ENCODE assay signal across 29 cellular contexts in the genomic region with DNA sequence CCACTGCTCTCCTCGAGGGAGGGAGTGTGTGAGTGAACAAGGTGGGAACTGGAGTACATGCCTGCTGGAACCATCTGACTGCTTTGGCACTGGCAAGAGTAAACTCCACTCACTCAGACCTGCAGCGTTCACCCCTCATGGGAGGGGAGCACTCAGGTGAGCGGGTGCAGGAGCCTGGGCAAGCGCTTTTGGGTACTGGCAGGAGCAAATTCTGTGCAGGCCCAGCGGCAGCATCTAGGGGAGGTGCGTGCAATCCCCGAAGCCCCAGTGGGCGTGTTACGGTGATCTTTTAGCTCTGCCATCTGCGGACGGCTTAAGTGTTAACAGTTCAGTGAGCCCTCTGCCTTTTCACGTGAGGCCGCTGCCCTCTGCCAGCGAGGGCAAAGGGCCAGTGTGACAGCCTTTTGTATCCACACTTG.
DNase-seq lines count a peak whose midpoint lies in the region; ATAC-seq, FAIRE-seq and TF ChIP-seq lines count a peak whose summit lies in the region.
"Had no signal": no experiment of that assay in that cellular context is flagged by ENCODE, and none has a peak within 500 bp of the region (broad histone marks: within the 10 kb centered on the region; RNA-seq: fewer than 3 reads in every experiment).

No MANE protein-coding gene starts in this region.

- no peak overlapping the region for H3K4me3 ChIP-seq in H1 (ENCODE audit: extremely low read depth in 1 of 4, insufficient read depth in 2 of 4, low read depth in 3 of 4, low read length in 4 of 4)
- peak overlapping the region; percentile 32 for H3K4me3 ChIP-seq in left ventricle myocardium inferior
- H3K4me3 ChIP-seq in neural progenitor cell, result no peak overlapping the region
- H3K4me3 ChIP-seq: PC-9, SK-N-MC had no signal

- ATAC-seq in WTC11, result peak; percentile 72
- no peak for ATAC-seq in activated CD8-positive, alpha-beta T cell treated with anti-CD3 and anti-CD28 coated beads, Interleukin-2, amount 10 ng/mL, durations not matched to agents 7 days and 5 days

- H3K79me2 ChIP-seq in H1 (ENCODE audit: control insufficient read depth in 1 of 2, insufficient read depth in 2 of 2, low read length in 2 of 2) (no peaks in the 10 kb centered on the region), neural progenitor cell (ENCODE audit: low read depth) (no peaks in the 10 kb centered on the region)

- H3K27ac Mint-ChIP-seq in WTC11 (peak overlapping the region; percentile 73; the same call in 1 of the 2 replicates), neural progenitor cell (peak overlapping the region; percentile 69)
- H3K27ac Mint-ChIP-seq in activated CD8-positive, alpha-beta T cell treated with anti-CD3 and anti-CD28 coated beads, Interleukin-2, amount 10 ng/mL, durations not matched to agents 7 days and 5 days, result no peak overlapping the region
- H3K27ac Mint-ChIP-seq: CD4-positive, alpha-beta memory T cell had no signal

- no peak overlapping the region for H2AFZ ChIP-seq in H1 (ENCODE audit: low read length)
- no peak overlapping the region for H2AFZ ChIP-seq in neural progenitor cell (replicated peaks)
- H2AFZ ChIP-seq: PC-9 had no signal

- no peak overlapping the region for H2BK120ac ChIP-seq in H1 (replicated peaks; ENCODE audit: low read depth, low read length)

- peaks cover 9% of the 10 kb centered on the region for H3F3A ChIP-seq in neural progenitor cell (ENCODE audit: low read depth)

- H3K27ac ChIP-seq in H1 (ENCODE audit: low read depth, low read length) (no peak overlapping the region), left ventricle myocardium inferior (replicated peaks) (peak overlapping the region; percentile 87), neural progenitor cell (peak overlapping the region; percentile 46)
- H3K27ac ChIP-seq: PC-9, SK-N-MC had no signal

- no peak overlapping the region for H3K56ac ChIP-seq in H1 (replicated peaks; ENCODE audit: insufficient read length, low read depth, low read length)

- no peak overlapping the region for H2BK5ac ChIP-seq in H1 (ENCODE audit: low read depth, low read length)

- no peak overlapping the region for H3K4me3 Mint-ChIP-seq in WTC11
- no peak overlapping the region for H3K4me3 Mint-ChIP-seq in neural progenitor cell
- H3K4me3 Mint-ChIP-seq in activated CD8-positive, alpha-beta T cell treated with anti-CD3 and anti-CD28 coated beads, Interleukin-2, amount 10 ng/mL, durations not matched to agents 7 days and 5 days, result no peak overlapping the region
- H3K4me3 Mint-ChIP-seq: CD4-positive, alpha-beta memory T cell had no signal

- H3K23ac ChIP-seq in H1 (ENCODE audit: insufficient read length), result no peak overlapping the region

- H3K4me1 ChIP-seq in H1 (replicated peaks in 1 of 4; ENCODE audit: control insufficient read depth in 3 of 4, insufficient read depth in 4 of 4, low read length in 3 of 4) (peaks cover 0 to 4% (median 1%) of the 10 kb centered on the region in 4 experiments; a peak in 2 of 7 replicates), left ventricle myocardium inferior (peaks cover 17% of the 10 kb centered on the region), neural progenitor cell (peaks cover 10% of the 10 kb centered on the region)

- H4K91ac ChIP-seq in H1 (replicated peaks; ENCODE audit: insufficient read length, low read length), result no peak overlapping the region

- no peak overlapping the region for H2BK20ac ChIP-seq in H1 (ENCODE audit: low read length)

- TF ChIP-seq EP300 in H1 (IDR thresholded peaks at IDR 0.05; ENCODE audit: borderline replicate concordance in 1 of 2, low read depth in 2 of 2, low read length in 2 of 2), result no peak

- H3K27me3 Mint-ChIP-seq in WTC11 (ENCODE audit: low read depth) (no peaks in the 10 kb centered on the region), neural progenitor cell (ENCODE audit: insufficient read depth, low read depth) (no peaks in the 10 kb centered on the region)
- H3K27me3 Mint-ChIP-seq in activated CD8-positive, alpha-beta T cell treated with anti-CD3 and anti-CD28 coated beads, Interleukin-2, amount 10 ng/mL, durations not matched to agents 7 days and 5 days (ENCODE audit: low read depth), result no peaks in the 10 kb centered on the region
- H3K27me3 Mint-ChIP-seq: CD4-positive, alpha-beta memory T cell had no signal

- H4K5ac ChIP-seq in H1 (ENCODE audit: insufficient read length, low read depth, low read length), result no peak overlapping the region

- no peaks in the 10 kb centered on the region for H3K79me1 ChIP-seq in H1 (ENCODE audit: low read depth, low read length)

- POLR2A ChIA-PET in WTC11 (lab: Charles Lee) (no interaction called here), H1 (lab: Charles Lee; ENCODE audit: partially characterized antibody) (no interaction called here)
- POLR2A ChIA-PET in activated CD8-positive, alpha-beta T cell treated with anti-CD3 and anti-CD28 coated beads, Interleukin-2, amount 10 ng/mL, durations not matched to agents 7 days and 5 days (lab: Charles Lee), result no interaction called here

- H2AK5ac ChIP-seq in H1 (ENCODE audit: low read depth, low read length), result no peak overlapping the region

- H2BK12ac ChIP-seq in H1 (ENCODE audit: low read depth, low read length), result no peak overlapping the region

- TF ChIP-seq RAD21 in H1 (IDR thresholded peaks at IDR 0.05 in 1 of 2, conservative IDR thresholded peaks at IDR 0.05 in 1 of 2; ENCODE audit: low read depth in 2 of 2, low read length in 2 of 2), result no peak

- H3K27me3 ChIP-seq in H1 (replicated peaks in 1 of 4; ENCODE audit: control insufficient read depth in 3 of 4, extremely low read depth in 1 of 4, insufficient read depth in 3 of 4, low read length in 3 of 4) (no peaks in the 10 kb centered on the region), left ventricle myocardium inferior (ENCODE audit: low read depth) (no peaks in the 10 kb centered on the region), neural progenitor cell (no peaks in the 10 kb centered on the region)

- 88% methylated on average over 14 of the region's 14 CpGs; no CpG with 5 or more reads in 1 of the 2 experiments for WGBS in H1 (ENCODE audit: extremely low coverage in 1 of 2, insufficient coverage in 1 of 2, insufficient read length in 1 of 2, insufficient replicate concordance in 2 of 2, low coverage in 1 of 2, low lambda C conversion rate in 2 of 2, missing lambda C conversion rate in 1 of 2), 2 experiments

- TF ChIP-seq POLR2A in H1 (IDR thresholded peaks at IDR 0.05; ENCODE audit: control extremely low read depth in 1 of 2, low read depth in 2 of 2, low read length in 2 of 2), result no peak

- H3K36me3 ChIP-seq in H1 (ENCODE audit: control insufficient read depth in 2 of 4, insufficient read depth in 4 of 4, low read length in 3 of 4) (peaks cover 0 to 8% (median 4%) of the 10 kb centered on the region in 4 experiments; a peak in 3 of 8 replicates), left ventricle myocardium inferior (peaks cover under 1% of the 10 kb centered on the region), neural progenitor cell (no peaks in the 10 kb centered on the region)

- DNase-seq in WTC11 (ENCODE audit: low spot score) (no peak), H1 (ENCODE audit: low read depth in 1 of 2, low spot score in 2 of 2) (peak in 1 of 2 experiments; percentile 54), left ventricle myocardium inferior (peak; percentile 59), neural progenitor cell (ENCODE audit: low spot score) (peak; percentile 38), SW 1271 (lab: John Stamatoyannopoulos, UW) (no peak), mucosa of gallbladder (ENCODE audit: low spot score) (no peak), midbrain (lab: John Stamatoyannopoulos, UW) (no peak)
- DNase-seq in activated CD8-positive, alpha-beta T cell treated with anti-CD3 and anti-CD28 coated beads, Interleukin-2, amount 10 ng/mL, durations not matched to agents 7 days and 5 days, result no peak
- DNase-seq: CD4-positive, alpha-beta memory T cell; COR-L47; DMS 273 treated with DMSO at 0.1 percent for 48 hours; DMS79; EL; GF-D8; KBM-7; MV-4-11; NCI-H1105; NCI-H1436 treated with DMSO at 0.1 percent for 48 hours; NCI-H1930; NCI-H2107; NCI-H446; NCI-H526; NCI-H82; NK-92 treated with Interleukin-12 subunit alpha and Interleukin-12 subunit beta, amount 100 ng/mL, for 24 hours; PC-9; RPMI8226; SHP77 treated with DMSO at 0.1 percent for 48 hours had no signal

- H4K20me1 ChIP-seq in H1 (replicated peaks in 1 of 2; ENCODE audit: control insufficient read depth in 1 of 2, insufficient read depth in 2 of 2, low read length in 2 of 2) (no peaks in the 10 kb centered on the region), neural progenitor cell (ENCODE audit: low read depth) (no peaks in the 10 kb centered on the region)

- peak overlapping the region; percentile 9; the same call in 1 of the 2 replicates for H3K18ac ChIP-seq in H1 (ENCODE audit: extremely low read depth, low read length)

- CTCF ChIA-PET in WTC11 (lab: Charles Lee) (interaction anchor here (0.7 kb wide), 1 partner anchor 18 kb away, joined by 5 read pairs; no protein-coding TSS in a partner anchor), H1 (lab: Charles Lee; ENCODE audit: partially characterized antibody) (interaction anchor here (0.6 to 2.1 kb wide), 2 partner anchors 10 to 1899 kb away, joined by 3 to 7 read pairs; no protein-coding TSS in a partner anchor)
- CTCF ChIA-PET in activated CD8-positive, alpha-beta T cell treated with anti-CD3 and anti-CD28 coated beads, Interleukin-2, amount 10 ng/mL, durations not matched to agents 7 days and 5 days (lab: Charles Lee), result no interaction called here

- no peak for TF ChIP-seq CTCF in WTC11 (IDR thresholded peaks at IDR 0.05)
- no peak for TF ChIP-seq CTCF in H1 (IDR thresholded peaks at IDR 0.05; ENCODE audit: control extremely low read depth in 1 of 3, insufficient read depth in 1 of 3, low read depth in 1 of 3, low read length in 3 of 3)
- no peak for TF ChIP-seq CTCF in left ventricle myocardium inferior (IDR thresholded peaks at IDR 0.05; ENCODE audit: borderline replicate concordance)
- TF ChIP-seq CTCF in neural progenitor cell (IDR thresholded peaks at IDR 0.05), result no peak

- no peak overlapping the region for H3K14ac ChIP-seq in H1 (ENCODE audit: insufficient read length)

- H4K8ac ChIP-seq in H1 (ENCODE audit: extremely low read depth, insufficient read depth, low read length), result peak overlapping the region; percentile 35; the same call in 1 of the 2 replicates

- H3K36me3 Mint-ChIP-seq in WTC11, result peaks cover 41% of the 10 kb centered on the region
- peaks cover 10% of the 10 kb centered on the region for H3K36me3 Mint-ChIP-seq in neural progenitor cell
- H3K36me3 Mint-ChIP-seq in activated CD8-positive, alpha-beta T cell treated with anti-CD3 and anti-CD28 coated beads, Interleukin-2, amount 10 ng/mL, durations not matched to agents 7 days and 5 days (ENCODE audit: low read depth), result peaks cover 7% of the 10 kb centered on the region

- H3K9me3 Mint-ChIP-seq in WTC11 (peaks cover 15% of the 10 kb centered on the region), neural progenitor cell (peaks cover 2% of the 10 kb centered on the region)
- peaks cover 5% of the 10 kb centered on the region for H3K9me3 Mint-ChIP-seq in activated CD8-positive, alpha-beta T cell treated with anti-CD3 and anti-CD28 coated beads, Interleukin-2, amount 10 ng/mL, durations not matched to agents 7 days and 5 days (ENCODE audit: insufficient read depth)

- no peak overlapping the region for H3K9ac ChIP-seq in H1 (replicated peaks in 1 of 4; ENCODE audit: extremely low read depth in 1 of 4, low read depth in 3 of 4, low read length in 3 of 4)
- no peak overlapping the region for H3K9ac ChIP-seq in neural progenitor cell

- no peaks in the 10 kb centered on the region for H3K9me3 ChIP-seq in H1 (ENCODE audit: insufficient read depth in 2 of 2, low read depth in 1 of 2, low read length in 1 of 2)
- H3K9me3 ChIP-seq in left ventricle myocardium inferior (replicated peaks), result peaks cover 18% of the 10 kb centered on the region
- H3K9me3 ChIP-seq in neural progenitor cell (ENCODE audit: low read depth), result no peaks in the 10 kb centered on the region

- no peak overlapping the region for H2BK15ac ChIP-seq in H1 (ENCODE audit: low read length)

- no peak overlapping the region for H3K4ac ChIP-seq in H1 (replicated peaks; ENCODE audit: insufficient read length, low read depth, low read length)

- H3K23me2 ChIP-seq in H1 (ENCODE audit: low read depth, low read length), result no peaks in the 10 kb centered on the region

- intact Hi-C loops in left ventricle myocardium inferior (cut with micrococcal nuclease), result no loop called here

- no peak for FAIRE-seq in H1 (lab: Jason Lieb, UNC)
- FAIRE-seq: GM12891 had no signal

- no peak overlapping the region for H3K4me2 ChIP-seq in H1 (ENCODE audit: insufficient read depth in 1 of 2, low read depth in 2 of 2, low read length in 2 of 2)
- peak overlapping the region; percentile 35 for H3K4me2 ChIP-seq in neural progenitor cell
- H3K4me2 ChIP-seq: PC-9 had no signal

- H3K4me1 Mint-ChIP-seq in WTC11, result peaks cover 20% of the 10 kb centered on the region
- H3K4me1 Mint-ChIP-seq in neural progenitor cell, result peaks cover 7% of the 10 kb centered on the region
- peaks cover 11% of the 10 kb centered on the region for H3K4me1 Mint-ChIP-seq in activated CD8-positive, alpha-beta T cell treated with anti-CD3 and anti-CD28 coated beads, Interleukin-2, amount 10 ng/mL, durations not matched to agents 7 days and 5 days (ENCODE audit: low read depth)
- H3K4me1 Mint-ChIP-seq: CD4-positive, alpha-beta memory T cell had no signal

Comparison
In these comparisons a context has a peak if more than half of its experiments do, and no peak if none do; other contexts are left out.
1. DNase-seq: peak in left ventricle myocardium inferior (single experiment) and neural progenitor cell (single experiment); none in WTC11 (single experiment), SW 1271 (0 of 2), activated CD8-positive, alpha-beta T cell treated with anti-CD3 and anti-CD28 coated beads, Interleukin-2, amount 10 ng/mL, durations not matched to agents 7 days and 5 days (single experiment), mucosa of gallbladder (single experiment) and midbrain (single experiment).